Comparison of ENCODE assay signal across 10 cellular contexts in genomic region chr5:17056056-17056690, GRCh38.
DNase-seq lines count a peak whose midpoint lies in the region; ATAC-seq and TF ChIP-seq lines count a peak whose summit lies in the region.
"Had no signal": no experiment of that assay in that cellular context is flagged by ENCODE, and none has a peak within 500 bp of the region (broad histone marks: within the 10 kb centered on the region; RNA-seq: fewer than 3 reads in every experiment).

No MANE protein-coding gene starts in this region.

- peaks cover 32% of the 10 kb centered on the region for H3K4me1 Mint-ChIP-seq in nephron progenitor cell
- H3K4me1 Mint-ChIP-seq in stimulated activated effector memory CD8-positive, alpha-beta T cell treated with anti-CD3 and anti-CD28 coated beads, Interleukin-12 subunit alpha, Interleukin-12 subunit beta, amount 100 ng/mL, for 72 hours, result no peaks in the 10 kb centered on the region

- TF ChIP-seq CTCF in nephron progenitor cell (IDR thresholded peaks at IDR 0.05), result no peak

- DNase-seq in DMS 273 (lab: John Stamatoyannopoulos, UW; ENCODE audit: unreplicated experiment) (peak; percentile 82), NCI-H446 (lab: John Stamatoyannopoulos, UW) (peak; percentile 96 to 98), fibroblast of gingiva (ENCODE audit: low read depth) (peak; percentile 45), nephron progenitor cell (no peak), 8988T (no peak), NCI-H146 treated with DMSO at 0.1 percent for 48 hours (lab: John Stamatoyannopoulos, UW; ENCODE audit: unreplicated experiment) (no peak)
- no peak for DNase-seq in stimulated activated effector memory CD8-positive, alpha-beta T cell treated with anti-CD3 and anti-CD28 coated beads, Interleukin-12 subunit alpha, Interleukin-12 subunit beta, amount 100 ng/mL, for 72 hours (ENCODE audit: low spot score in 2 of 2)
- DNase-seq: NCI-H1417, SHP77 had no signal

- ATAC-seq in stimulated activated effector memory CD8-positive, alpha-beta T cell treated with anti-CD3 and anti-CD28 coated beads, Interleukin-12 subunit alpha, Interleukin-12 subunit beta, amount 100 ng/mL, for 72 hours, result no peak
- no peak for ATAC-seq in GM21381 (IDR thresholded peaks at IDR 0.05; ENCODE audit: unreplicated experiment)

- no peak overlapping the region for H3K4me3 Mint-ChIP-seq in nephron progenitor cell
- no peak overlapping the region for H3K4me3 Mint-ChIP-seq in stimulated activated effector memory CD8-positive, alpha-beta T cell treated with anti-CD3 and anti-CD28 coated beads, Interleukin-12 subunit alpha, Interleukin-12 subunit beta, amount 100 ng/mL, for 72 hours

- H3K27ac Mint-ChIP-seq in nephron progenitor cell, result peak overlapping the region; percentile 41
- H3K27ac Mint-ChIP-seq in stimulated activated effector memory CD8-positive, alpha-beta T cell treated with anti-CD3 and anti-CD28 coated beads, Interleukin-12 subunit alpha, Interleukin-12 subunit beta, amount 100 ng/mL, for 72 hours, result no peak overlapping the region

- H3K9me3 Mint-ChIP-seq in nephron progenitor cell, result no peaks in the 10 kb centered on the region
- peaks cover 4% of the 10 kb centered on the region for H3K9me3 Mint-ChIP-seq in stimulated activated effector memory CD8-positive, alpha-beta T cell treated with anti-CD3 and anti-CD28 coated beads, Interleukin-12 subunit alpha, Interleukin-12 subunit beta, amount 100 ng/mL, for 72 hours

- no peaks in the 10 kb centered on the region for H3K36me3 Mint-ChIP-seq in nephron progenitor cell (ENCODE audit: low read depth)
- no peaks in the 10 kb centered on the region for H3K36me3 Mint-ChIP-seq in stimulated activated effector memory CD8-positive, alpha-beta T cell treated with anti-CD3 and anti-CD28 coated beads, Interleukin-12 subunit alpha, Interleukin-12 subunit beta, amount 100 ng/mL, for 72 hours

- H3K27me3 Mint-ChIP-seq in nephron progenitor cell (ENCODE audit: low read depth, poor library complexity), result peaks cover 7% of the 10 kb centered on the region

Comparison
In these comparisons a context has a peak if more than half of its experiments do, and no peak if none do; other contexts are left out.
1. DNase-seq: peak in DMS 273 (single experiment), NCI-H446 (2 of 2) and fibroblast of gingiva (single experiment); none in nephron progenitor cell (single experiment), stimulated activated effector memory CD8-positive, alpha-beta T cell treated with anti-CD3 and anti-CD28 coated beads, Interleukin-12 subunit alpha, Interleukin-12 subunit beta, amount 100 ng/mL, for 72 hours (0 of 2), 8988T (single experiment) and NCI-H146 treated with DMSO at 0.1 percent for 48 hours (single experiment).